In genomic region chr3:196080997-196081833, GRCh38 we compare ENCODE assay signal across 8 cellular contexts. TPM values are rescaled to one million over a fixed set of nuclear protein-coding genes. Genes with fewer than 3 reads are reported as not detected.
DNase-seq lines count a peak whose midpoint lies in the region; ATAC-seq and TF ChIP-seq lines count a peak whose summit lies in the region.

No MANE protein-coding gene starts in this region.

- TF ChIP-seq CTCF in Peyer's patch (IDR thresholded peaks at IDR 0.05) = no peak
- no peak for TF ChIP-seq CTCF in neutrophil (IDR thresholded peaks at IDR 0.05)

- H3K36me3 ChIP-seq in HUES48 (ENCODE audit: control insufficient read depth, insufficient read depth, low read length) (peaks cover 9% of the 10 kb centered on the region), Peyer's patch (peaks cover 0 to 8% (median 0%) of the 10 kb centered on the region in 3 donors), neutrophil (no peaks in the 10 kb centered on the region)

- H3K9me3 ChIP-seq in HUES48 (ENCODE audit: control insufficient read depth, insufficient read depth, low read length) (no peaks in the 10 kb centered on the region), Peyer's patch (peaks cover 0 to 4% (median 0%) of the 10 kb centered on the region in 4 donors), neutrophil (no peaks in the 10 kb centered on the region)

- H3K27ac ChIP-seq in HUES48 (ENCODE audit: low read depth, low read length) (peak overlapping the region; percentile 90), Peyer's patch (peak overlapping the region; percentile 94 to 99 (median 96)), neutrophil (peak overlapping the region; percentile 85), temporal lobe (ENCODE audit: low read depth, low read length) (peak overlapping the region; percentile 88)

- peaks cover 9% of the 10 kb centered on the region; the same call in 1 of the 2 replicates for H3K4me1 ChIP-seq in HUES48 (ENCODE audit: control insufficient read depth, insufficient read depth, low read length)
- peaks cover 0 to 29% (median 0%) of the 10 kb centered on the region in 4 donors for H3K4me1 ChIP-seq in Peyer's patch
- H3K4me1 ChIP-seq in neutrophil (ENCODE audit: control insufficient read depth in 1 of 2, insufficient read depth in 1 of 2, low read depth in 1 of 2, low read length in 1 of 2) = peaks cover 19 to 20% of the 10 kb centered on the region in 2 experiments

- no peaks in the 10 kb centered on the region for H3K27me3 ChIP-seq in HUES48 (ENCODE audit: control insufficient read depth, insufficient read depth, low read length)
- H3K27me3 ChIP-seq in Peyer's patch = no peaks in the 10 kb centered on the region
- H3K27me3 ChIP-seq in neutrophil = no peaks in the 10 kb centered on the region

- peak; percentile 79 for DNase-seq in COLO668 (lab: John Stamatoyannopoulos, UW; ENCODE audit: unreplicated experiment)
- DNase-seq in Peyer's patch = peak; percentile 61 to 85 (median 83)
- peak; percentile 13 to 42 (median 30) for DNase-seq in activated naive CD4-positive, alpha-beta T cell (lab: John Stamatoyannopoulos, UW)
- DNase-seq in germinal center (ENCODE audit: low spot score) = peak; percentile 70

- peak; percentile 35 for ATAC-seq in GM21390 (IDR thresholded peaks at IDR 0.05; ENCODE audit: unreplicated experiment)

- peak overlapping the region; percentile 93 for H3K4me3 ChIP-seq in HUES48 (ENCODE audit: low read depth, low read length)
- peak overlapping the region; percentile 70 to 94 (median 80) for H3K4me3 ChIP-seq in Peyer's patch
- H3K4me3 ChIP-seq in neutrophil (ENCODE audit: low read depth in 1 of 2, low read length in 1 of 2) = peak overlapping the region; percentile 92 to 97

- peak overlapping the region; percentile 95 for H3K9ac ChIP-seq in HUES48 (ENCODE audit: low read depth, low read length)

- TF ChIP-seq POLR2A in Peyer's patch (IDR thresholded peaks at IDR 0.05) = no peak

RNA-seq across cellular contexts. Expression of gene TFRC, which starts 0.7 kb away (rescaled TPM):
- total RNA-seq in Peyer's patch (100 to 1,000 TPM; 102 to 200 (median 126) TPM), temporal lobe (77.9 TPM)

Comparison
In these comparisons a context has a peak if more than half of its experiments do, and no peak if none do; other contexts are left out.
1. Peak in every context shown above with its lines: DNase-seq, ATAC-seq, H3K4me3 ChIP-seq and H3K27ac ChIP-seq.
2. DNase-seq: peak in every context shown above with its lines; median percentile 83 in Peyer's patch; 79 in COLO668; 70 in germinal center; 30 in activated naive CD4-positive, alpha-beta T cell.